Comparison of ENCODE assay signal across 12 cellular contexts in the genomic region with DNA sequence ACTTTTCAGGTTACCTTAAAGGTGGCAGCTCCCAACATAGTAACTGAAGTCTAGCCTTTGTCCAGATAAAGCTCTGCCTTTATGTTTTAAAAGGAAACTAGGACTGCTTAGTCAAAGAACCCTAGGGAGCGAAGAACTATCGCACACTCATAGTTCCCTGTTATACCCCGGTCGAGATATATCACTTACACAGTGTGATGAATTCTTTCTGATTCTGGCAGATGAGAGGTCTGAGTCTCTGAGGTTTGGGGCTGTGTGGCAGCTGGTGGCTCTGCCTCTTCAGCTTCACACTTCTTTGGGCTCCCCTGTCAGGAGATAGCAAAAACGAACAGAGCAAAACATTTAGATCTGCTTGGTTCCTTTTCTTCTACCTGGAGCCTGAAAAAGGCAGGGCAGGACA. TPM values are rescaled to one million over a fixed set of nuclear protein-coding genes. Genes with fewer than 3 reads are reported as not detected.
DNase-seq lines count a peak whose midpoint lies in the region; ATAC-seq, FAIRE-seq and TF ChIP-seq lines count a peak whose summit lies in the region.
"Had no signal": no experiment of that assay in that cellular context is flagged by ENCODE, and none has a peak within 500 bp of the region (broad histone marks: within the 10 kb centered on the region; RNA-seq: fewer than 3 reads in every experiment).

No MANE protein-coding gene starts in this region.

- H3K27me3 ChIP-seq in AG04450 (ENCODE audit: control insufficient read depth, insufficient read depth, low read length) (no peaks in the 10 kb centered on the region), PC-3 (ENCODE audit: low read length) (no peaks in the 10 kb centered on the region), endothelial cell of umbilical vein (ENCODE audit: control insufficient read depth in 2 of 2, insufficient read depth in 2 of 2, low read length in 2 of 2) (no peaks in the 10 kb centered on the region)

- H3K36me3 ChIP-seq in PC-3 (ENCODE audit: low read depth, low read length): peaks cover 71% of the 10 kb centered on the region
- H3K36me3 ChIP-seq in endothelial cell of umbilical vein (ENCODE audit: control insufficient read depth in 2 of 2, extremely low read depth in 1 of 2, insufficient read depth in 2 of 2, low read length in 2 of 2): peaks cover 35 to 43% of the 10 kb centered on the region in 2 experiments

- H3K9me3 ChIP-seq in AG04450 (ENCODE audit: control insufficient read depth, insufficient read depth, low read length) (no peaks in the 10 kb centered on the region), PC-3 (ENCODE audit: low read length) (no peaks in the 10 kb centered on the region), endothelial cell of umbilical vein (replicated peaks; ENCODE audit: control insufficient read depth, insufficient read depth, low read length) (no peaks in the 10 kb centered on the region)

- dilution Hi-C loops in endothelial cell of umbilical vein (cut with MboI; ENCODE audit: extremely low pct_ligation_motif_present, low sequenced_read_pairs): no loop called here

- H3K4me1 ChIP-seq in PC-3 (ENCODE audit: insufficient read depth, low read length) (peaks cover 28% of the 10 kb centered on the region), endothelial cell of umbilical vein (ENCODE audit: control insufficient read depth, extremely low read depth, insufficient read depth, low read length) (peaks cover 24% of the 10 kb centered on the region)

- peak overlapping the region; percentile 49 for H3K27ac Mint-ChIP-seq in progenitor cell of endocrine pancreas
- H3K27ac Mint-ChIP-seq: activated CD4-positive, alpha-beta memory T cell treated with anti-CD3 and anti-CD28 coated beads, Interleukin-2, amount 10 ng/mL, durations not matched to agents 7 days and 5 days had no signal

- H3F3A ChIP-seq in PC-3 (ENCODE audit: low read length, unreplicated experiment): peaks cover 7% of the 10 kb centered on the region

- no peaks in the 10 kb centered on the region for H3K4me1 Mint-ChIP-seq in progenitor cell of endocrine pancreas (ENCODE audit: low read depth)
- H3K4me1 Mint-ChIP-seq: activated CD4-positive, alpha-beta memory T cell treated with anti-CD3 and anti-CD28 coated beads, Interleukin-2, amount 10 ng/mL, durations not matched to agents 7 days and 5 days; naive B cell had no signal

- H3K27me3 Mint-ChIP-seq in progenitor cell of endocrine pancreas: no peaks in the 10 kb centered on the region
- H3K27me3 Mint-ChIP-seq: activated CD4-positive, alpha-beta memory T cell treated with anti-CD3 and anti-CD28 coated beads, Interleukin-2, amount 10 ng/mL, durations not matched to agents 7 days and 5 days; naive B cell had no signal

- H4K20me1 ChIP-seq in PC-3 (ENCODE audit: low read length): no peaks in the 10 kb centered on the region
- H4K20me1 ChIP-seq in endothelial cell of umbilical vein (replicated peaks; ENCODE audit: control insufficient read depth, extremely low read depth, insufficient read depth, low read length): no peaks in the 10 kb centered on the region

- intact Hi-C loops in PC-3 (cut with micrococcal nuclease): loop anchor here (2.0 to 10.0 kb wide), 2 partner anchors 31 to 477 kb away; a partner anchor contains a TSS
- intact Hi-C loops in endothelial cell of umbilical vein (cut with micrococcal nuclease): loop anchor here (1.0 to 2.0 kb wide), 4 partner anchors 9 to 109 kb away; a partner anchor contains a TSS

- peak overlapping the region; percentile 5; the same call in 1 of the 2 replicates for H3K9ac ChIP-seq in PC-3 (ENCODE audit: low read length)
- peak overlapping the region; percentile 8 for H3K9ac ChIP-seq in endothelial cell of umbilical vein (replicated peaks; ENCODE audit: extremely low read depth, insufficient read depth, low read length)

- H3K4me2 ChIP-seq in PC-3 (ENCODE audit: low read length) (peak overlapping the region; percentile 63; the same call in 1 of the 2 replicates), endothelial cell of umbilical vein (ENCODE audit: insufficient read depth, low read length) (no peak overlapping the region)

- no peak for DNase-seq in AG04450 (ENCODE audit: low read depth, low spot score)
- DNase-seq in PC-3: no peak
- no peak for DNase-seq in endothelial cell of umbilical vein (ENCODE audit: low read depth, low spot score)
- no peak for DNase-seq in progenitor cell of endocrine pancreas (ENCODE audit: low spot score, unreplicated experiment)
- DNase-seq in effector CD4-positive, alpha-beta T cell: no peak
- DNase-seq in NOMO-1 treated with DMSO at 0.1 percent for 48 hours (lab: John Stamatoyannopoulos, UW; ENCODE audit: unreplicated experiment): no peak
- DNase-seq: activated CD4-positive, alpha-beta memory T cell treated with anti-CD3 and anti-CD28 coated beads, Interleukin-2, amount 10 ng/mL, durations not matched to agents 7 days and 5 days; naive B cell; NCI-H1694; T-helper 1 cell had no signal

- no peak for FAIRE-seq in endothelial cell of umbilical vein (lab: Jason Lieb, UNC)

- H3K79me2 ChIP-seq in PC-3 (ENCODE audit: low read length) (0 out of 2 replicates have a peak, but pooled peaks cover 5% of the 10 kb centered on the region), endothelial cell of umbilical vein (ENCODE audit: control insufficient read depth, insufficient read depth, low read length) (peaks cover 8% of the 10 kb centered on the region)

- BruUV-seq in PC-3 (replicated peaks; lab: Mats Ljungman, UMichigan): no TSS peak
- BruUV-seq in endothelial cell of umbilical vein (replicated peaks; lab: Mats Ljungman, UMichigan): no TSS peak

- H3K4me3 ChIP-seq in AG04450 (ENCODE audit: low read depth, low read length) (no peak overlapping the region), PC-3 (ENCODE audit: low read length) (no peak overlapping the region), endothelial cell of umbilical vein (replicated peaks in 1 of 3; ENCODE audit: insufficient read depth in 1 of 3, low read depth in 1 of 3, low read length in 3 of 3) (no peak overlapping the region)

- ATAC-seq in PC-3: no peak
- no peak for ATAC-seq in GM21528 (IDR thresholded peaks at IDR 0.05; ENCODE audit: low FRiP score, unreplicated experiment)
- no peak for ATAC-seq in HG03378 (IDR thresholded peaks at IDR 0.05; ENCODE audit: unreplicated experiment)

- CTCF ChIA-PET in AG04450 (lab: Charles Lee) (interaction anchor here (0.6 to 17.2 kb wide), 18 partner anchors 11 to 857 kb away, joined by 3 to 317 read pairs (median 15); a partner anchor contains a TSS), PC-3 (lab: Charles Lee) (interaction anchor here (1.1 to 3.7 kb wide), 2 partner anchors 9 to 42 kb away, joined by 4 to 19 read pairs; no protein-coding TSS in a partner anchor), endothelial cell of umbilical vein (lab: Charles Lee) (interaction anchor here (1.2 to 5.1 kb wide), 10 partner anchors 9 to 91 kb away, joined by 3 to 88 read pairs (median 32); a partner anchor contains a TSS)

- H3K9me2 ChIP-seq in PC-3 (replicated peaks; ENCODE audit: low read length): no peaks in the 10 kb centered on the region

- POLR2A ChIA-PET in AG04450 (lab: Yijun Ruan, JAX) (interaction anchor here (1.5 to 3.9 kb wide), 3 partner anchors 9 to 17 kb away, joined by 5 to 31 read pairs (median 5); a partner anchor contains a TSS), PC-3 (lab: Charles Lee; ENCODE audit: unreplicated experiment) (interaction anchor here (1.1 kb wide), 1 partner anchor 17 kb away, joined by 6 read pairs; a partner anchor contains a TSS), endothelial cell of umbilical vein (lab: Charles Lee) (interaction anchor here (1.0 kb wide), 1 partner anchor 9 kb away, joined by 5 read pairs; no protein-coding TSS in a partner anchor)

- no peak for TF ChIP-seq POLR2A in endothelial cell of umbilical vein (IDR thresholded peaks at IDR 0.05; ENCODE audit: low read depth, low read length)

- peak overlapping the region; percentile 84 for H3K27ac ChIP-seq in AG04450 (ENCODE audit: low read depth, low read length)
- H3K27ac ChIP-seq in PC-3 (ENCODE audit: low read length): peak overlapping the region; percentile 61
- peak overlapping the region; percentile 64 for H3K27ac ChIP-seq in endothelial cell of umbilical vein (ENCODE audit: insufficient read depth, low read depth, low read length)

- peaks cover 27% of the 10 kb centered on the region for H3K36me3 Mint-ChIP-seq in progenitor cell of endocrine pancreas (ENCODE audit: insufficient read depth)

- TF ChIP-seq CTCF in AG04450 (IDR thresholded peaks at IDR 0.05; ENCODE audit: low read depth, low read length) (no peak), PC-3 (conservative IDR thresholded peaks at IDR 0.05; ENCODE audit: low read depth, low read length) (no peak), endothelial cell of umbilical vein (IDR thresholded peaks at IDR 0.05; ENCODE audit: extremely low read depth in 1 of 2, insufficient read depth in 1 of 2, low read depth in 1 of 2, low read length in 2 of 2) (no peak), progenitor cell of endocrine pancreas (IDR thresholded peaks at IDR 0.05; ENCODE audit: unreplicated experiment) (no peak)

- no peaks in the 10 kb centered on the region for H3K9me1 ChIP-seq in endothelial cell of umbilical vein (replicated peaks; ENCODE audit: control insufficient read depth, extremely low read depth, insufficient read depth, low read length)

- H2AFZ ChIP-seq in PC-3 (ENCODE audit: low read length) (no peak overlapping the region), endothelial cell of umbilical vein (ENCODE audit: low read depth, low read length) (no peak overlapping the region)

- no peaks in the 10 kb centered on the region for H3K9me3 Mint-ChIP-seq in progenitor cell of endocrine pancreas (ENCODE audit: low read depth)
- H3K9me3 Mint-ChIP-seq: activated CD4-positive, alpha-beta memory T cell treated with anti-CD3 and anti-CD28 coated beads, Interleukin-2, amount 10 ng/mL, durations not matched to agents 7 days and 5 days; naive B cell had no signal

- no peak overlapping the region for H3K4me3 Mint-ChIP-seq in progenitor cell of endocrine pancreas (ENCODE audit: low read depth)
- H3K4me3 Mint-ChIP-seq: activated CD4-positive, alpha-beta memory T cell treated with anti-CD3 and anti-CD28 coated beads, Interleukin-2, amount 10 ng/mL, durations not matched to agents 7 days and 5 days had no signal

RNA-seq across cellular contexts. Expression of a gene that starts 17.0 kb away (rescaled TPM):
- polyA plus RNA-seq in AG04450 (2011; rRNA removed) (158 and 173 TPM in 2 replicates), endothelial cell of umbilical vein (136 and 146 TPM in 2 replicates)
- 136 and 143 TPM in 2 replicates for polyA minus RNA-seq in AG04450 (2011; rRNA and poly(A)+ RNA removed)
- total RNA-seq in PC-3 (2014; rRNA removed) (112 and 116 TPM in 2 replicates), endothelial cell of umbilical vein (220 and 240 TPM in 2 replicates), progenitor cell of endocrine pancreas (439 and 458 TPM in 2 replicates)
- 91.2 and 98.2 TPM in 2 replicates for polyA plus RNA-seq in endothelial cell of umbilical vein (2011; cell fraction: cytosol; rRNA removed)
- 821 and 966 TPM in 2 replicates for polyA plus RNA-seq in endothelial cell of umbilical vein (2011; cell fraction: nucleus; rRNA removed)
- 112 and 141 TPM in 2 replicates for polyA plus RNA-seq in endothelial cell of umbilical vein (2012)
- polyA minus RNA-seq in endothelial cell of umbilical vein: 185 and 201 TPM in 2 replicates
- 46.6 TPM for polyA minus RNA-seq in endothelial cell of umbilical vein (2011; cell fraction: cytosol; rRNA and poly(A)+ RNA removed)
- 229 and 315 TPM in 2 replicates for polyA minus RNA-seq in endothelial cell of umbilical vein (2011; cell fraction: nucleus; rRNA and poly(A)+ RNA removed)

RNA-seq across cellular contexts. Expression of a gene that starts 17.3 kb away (rescaled TPM):
- polyA plus RNA-seq in AG04450 (2011; rRNA removed) (119 and 128 TPM in 2 replicates), endothelial cell of umbilical vein (60.5 and 78.7 TPM in 2 replicates)
- polyA minus RNA-seq in AG04450 (2011; rRNA and poly(A)+ RNA removed): 89.5 and 94.1 TPM in 2 replicates
- total RNA-seq in PC-3 (2014; rRNA removed) (26.7 and 49.6 TPM in 2 replicates), endothelial cell of umbilical vein (55.5 and 58.3 TPM in 2 replicates), progenitor cell of endocrine pancreas (42.2 and 45.8 TPM in 2 replicates)
- polyA plus RNA-seq in endothelial cell of umbilical vein (2011; cell fraction: cytosol; rRNA removed): 62.7 and 64.0 TPM in 2 replicates
- 35.3 and 36.9 TPM in 2 replicates for polyA plus RNA-seq in endothelial cell of umbilical vein (2011; cell fraction: nucleus; rRNA removed)
- polyA plus RNA-seq in endothelial cell of umbilical vein (2012): 55.9 and 63.8 TPM in 2 replicates
- polyA minus RNA-seq in endothelial cell of umbilical vein: 83.3 and 87.7 TPM in 2 replicates
- polyA minus RNA-seq in endothelial cell of umbilical vein (2011; cell fraction: cytosol; rRNA and poly(A)+ RNA removed): 22.7 TPM
- 9.8 and 21.1 TPM in 2 replicates for polyA minus RNA-seq in endothelial cell of umbilical vein (2011; cell fraction: nucleus; rRNA and poly(A)+ RNA removed)

RNA-seq across cellular contexts. Expression of a gene that starts 20.6 kb away (rescaled TPM):
- 10.1 and 11.0 TPM in 2 replicates for polyA plus RNA-seq in AG04450 (2011; rRNA removed)
- polyA minus RNA-seq in AG04450 (2011; rRNA and poly(A)+ RNA removed): 13.6 and 18.6 TPM in 2 replicates
- total RNA-seq in PC-3 (2014; rRNA removed): 14.8 and 16.4 TPM in 2 replicates
- 20.2 and 21.7 TPM in 2 replicates for total RNA-seq in endothelial cell of umbilical vein
- 52.9 and 63.1 TPM in 2 replicates for polyA plus RNA-seq in endothelial cell of umbilical vein
- 16.0 and 22.7 TPM in 2 replicates for polyA plus RNA-seq in endothelial cell of umbilical vein (2011; cell fraction: cytosol; rRNA removed)
- polyA plus RNA-seq in endothelial cell of umbilical vein (2011; cell fraction: nucleus; rRNA removed): 173 and 192 TPM in 2 replicates
- 11.8 and 13.2 TPM in 2 replicates for polyA plus RNA-seq in endothelial cell of umbilical vein (2012)
- polyA minus RNA-seq in endothelial cell of umbilical vein: 36.3 and 46.1 TPM in 2 replicates
- 4.0 TPM for polyA minus RNA-seq in endothelial cell of umbilical vein (2011; cell fraction: cytosol; rRNA and poly(A)+ RNA removed)
- 35.7 and 41.4 TPM in 2 replicates for polyA minus RNA-seq in endothelial cell of umbilical vein (2011; cell fraction: nucleus; rRNA and poly(A)+ RNA removed)
- 23.7 and 25.1 TPM in 2 replicates for total RNA-seq in progenitor cell of endocrine pancreas

RNA-seq across cellular contexts. Expression of a gene that starts 26.8 kb away (rescaled TPM):
- polyA plus RNA-seq in AG04450 (2011; rRNA removed) (0.07 and 0.12 TPM in 2 replicates), endothelial cell of umbilical vein (not detected in 2 replicates)
- 0.13 TPM in 1 of 2 replicates, not detected in the other for polyA minus RNA-seq in AG04450 (2011; rRNA and poly(A)+ RNA removed)
- total RNA-seq in PC-3 (2014; rRNA removed) (not detected in 2 replicates), endothelial cell of umbilical vein (not detected in 2 replicates), progenitor cell of endocrine pancreas (not detected in 2 replicates)
- not detected in 2 replicates for polyA plus RNA-seq in endothelial cell of umbilical vein (2011; cell fraction: cytosol; rRNA removed)
- not detected in 2 replicates for polyA plus RNA-seq in endothelial cell of umbilical vein (2011; cell fraction: nucleus; rRNA removed)
- polyA plus RNA-seq in endothelial cell of umbilical vein (2012): not detected in 2 replicates
- polyA minus RNA-seq in endothelial cell of umbilical vein: not detected in 2 replicates
- not detected for polyA minus RNA-seq in endothelial cell of umbilical vein (2011; cell fraction: cytosol; rRNA and poly(A)+ RNA removed)
- polyA minus RNA-seq in endothelial cell of umbilical vein (2011; cell fraction: nucleus; rRNA and poly(A)+ RNA removed): not detected in 2 replicates
- total RNA-seq: activated CD4-positive, alpha-beta memory T cell treated with anti-CD3 and anti-CD28 coated beads, Interleukin-2, amount 10 ng/mL, durations not matched to agents 7 days and 5 days had no signal

RNA-seq across cellular contexts. Expression of a gene that starts 36.0 kb away (rescaled TPM):
- not detected in 2 replicates for polyA plus RNA-seq in AG04450 (2011; rRNA removed)
- polyA minus RNA-seq in AG04450 (2011; rRNA and poly(A)+ RNA removed): not detected in 2 replicates
- total RNA-seq in PC-3 (2014; rRNA removed): not detected in 2 replicates
- total RNA-seq in endothelial cell of umbilical vein: not detected in 2 replicates
- not detected in 2 replicates for polyA plus RNA-seq in endothelial cell of umbilical vein
- polyA plus RNA-seq in endothelial cell of umbilical vein (2011; cell fraction: cytosol; rRNA removed): not detected in 2 replicates
- polyA plus RNA-seq in endothelial cell of umbilical vein (2011; cell fraction: nucleus; rRNA removed): not detected in 2 replicates
- not detected in 2 replicates for polyA plus RNA-seq in endothelial cell of umbilical vein (2012)
- not detected in 2 replicates for polyA minus RNA-seq in endothelial cell of umbilical vein
- polyA minus RNA-seq in endothelial cell of umbilical vein (2011; cell fraction: cytosol; rRNA and poly(A)+ RNA removed): not detected
- not detected in 2 replicates for polyA minus RNA-seq in endothelial cell of umbilical vein (2011; cell fraction: nucleus; rRNA and poly(A)+ RNA removed)
- not detected in 2 replicates for total RNA-seq in progenitor cell of endocrine pancreas
- total RNA-seq: activated CD4-positive, alpha-beta memory T cell treated with anti-CD3 and anti-CD28 coated beads, Interleukin-2, amount 10 ng/mL, durations not matched to agents 7 days and 5 days had no signal
